9 cellular contexts compared by ENCODE assay signal in genomic region chr7:129958643-129959479, GRCh38. TPM values are rescaled to one million over a fixed set of nuclear protein-coding genes. Genes with fewer than 3 reads are reported as not detected.
A peak's percentile ranks its signal among the peaks of the same experiment; 100 is the strongest.
DNase-seq lines count a peak whose midpoint lies in the region; ATAC-seq, FAIRE-seq and TF ChIP-seq lines count a peak whose summit lies in the region.
"Had no signal": no experiment of that assay in that cellular context is flagged by ENCODE, and none has a peak within 500 bp of the region (broad histone marks: within the 10 kb centered on the region; RNA-seq: fewer than 3 reads in every experiment).

No MANE protein-coding gene starts in this region.

- H4K91ac ChIP-seq in neuronal stem cell (ENCODE audit: low read depth, low read length, poor library complexity): no peak overlapping the region

- no peaks in the 10 kb centered on the region for H3K9me3 Mint-ChIP-seq in activated CD4-positive, alpha-beta T cell treated with anti-CD3 and anti-CD28 coated beads, Interleukin-2, amount 10 ng/mL, durations not matched to agents 24 days and 14 days

- H3K27ac Mint-ChIP-seq in activated CD4-positive, alpha-beta T cell treated with anti-CD3 and anti-CD28 coated beads, Interleukin-2, amount 10 ng/mL, durations not matched to agents 24 days and 14 days: no peak overlapping the region

- no peaks in the 10 kb centered on the region for H3K36me3 ChIP-seq in PC-3 (ENCODE audit: low read depth, low read length)
- H3K36me3 ChIP-seq in neuronal stem cell (replicated peaks in 1 of 2; ENCODE audit: control insufficient read depth in 2 of 2, insufficient read depth in 2 of 2, low read length in 2 of 2): no peaks in the 10 kb centered on the region
- H3K36me3 ChIP-seq: spleen had no signal

- H3K27me3 ChIP-seq in PC-3 (ENCODE audit: low read length) (no peaks in the 10 kb centered on the region), neuronal stem cell (ENCODE audit: control insufficient read depth in 3 of 3, insufficient read depth in 3 of 3, low read depth in 1 of 3, low read length in 3 of 3) (no peaks in the 10 kb centered on the region)
- H3K27me3 ChIP-seq: spleen had no signal

- FAIRE-seq in GM12892 (lab: Jason Lieb, UNC): no peak

- no peak for TF ChIP-seq CTCF in PC-3 (conservative IDR thresholded peaks at IDR 0.05; ENCODE audit: low read depth, low read length)

- peaks cover 6% of the 10 kb centered on the region for H3K27me3 Mint-ChIP-seq in activated CD4-positive, alpha-beta T cell treated with anti-CD3 and anti-CD28 coated beads, Interleukin-2, amount 10 ng/mL, durations not matched to agents 24 days and 14 days

- H3K4me1 Mint-ChIP-seq in activated CD4-positive, alpha-beta T cell treated with anti-CD3 and anti-CD28 coated beads, Interleukin-2, amount 10 ng/mL, durations not matched to agents 24 days and 14 days: no peaks in the 10 kb centered on the region

- H2BK120ac ChIP-seq in neuronal stem cell (ENCODE audit: low read depth, low read length): no peak overlapping the region

- H3K9me3 ChIP-seq in PC-3 (ENCODE audit: low read length) (no peaks in the 10 kb centered on the region), neuronal stem cell (replicated peaks in 1 of 2; ENCODE audit: control insufficient read depth in 2 of 2, insufficient read depth in 1 of 2, low read depth in 1 of 2, low read length in 2 of 2) (no peaks in the 10 kb centered on the region)
- H3K9me3 ChIP-seq: spleen had no signal

- H3K18ac ChIP-seq in neuronal stem cell (ENCODE audit: low read length): no peak overlapping the region

- CTCF ChIA-PET in PC-3 (lab: Charles Lee): interaction anchor here (0.7 to 1.6 kb wide), 3 partner anchors 10 to 128 kb away, joined by 4 to 10 read pairs (median 8); no protein-coding TSS in a partner anchor

- no peak overlapping the region for H3K4me3 Mint-ChIP-seq in activated CD4-positive, alpha-beta T cell treated with anti-CD3 and anti-CD28 coated beads, Interleukin-2, amount 10 ng/mL, durations not matched to agents 24 days and 14 days

- WGBS in neuronal stem cell (ENCODE audit: extremely low coverage in 2 of 2, insufficient read length in 2 of 2, insufficient replicate concordance in 1 of 2), 2 donors: no CpG with 5 or more reads among the region's 9 CpGs

- ATAC-seq in PC-3: peak; percentile 99
- ATAC-seq in esophagus mucosa: peak; percentile 94

- H3K4me3 ChIP-seq in PC-3 (ENCODE audit: low read length) (peak overlapping the region; percentile 10; the same call in 1 of the 2 replicates), neuronal stem cell (ENCODE audit: low read length in 2 of 2) (no peak overlapping the region)
- H3K4me3 ChIP-seq: spleen had no signal

- H3K4ac ChIP-seq in neuronal stem cell (ENCODE audit: low read length): no peak overlapping the region

- intact Hi-C loops in PC-3 (cut with micrococcal nuclease): loop anchor here (2.0 to 10.0 kb wide), 2 partner anchors 50 to 294 kb away; no protein-coding TSS in a partner anchor
- intact Hi-C loops in activated CD4-positive, alpha-beta T cell treated with anti-CD3 and anti-CD28 coated beads, Interleukin-2, amount 10 ng/mL, durations not matched to agents 24 days and 14 days (cut with micrococcal nuclease): no loop called here

- no peaks in the 10 kb centered on the region for H3K79me1 ChIP-seq in neuronal stem cell (ENCODE audit: low read depth, low read length)

- no peak overlapping the region for H2BK12ac ChIP-seq in neuronal stem cell (ENCODE audit: low read length)

- TSS peak; percentile 89 for BruUV-seq in PC-3 (replicated peaks; lab: Mats Ljungman, UMichigan)

- no peaks in the 10 kb centered on the region for H3K9me2 ChIP-seq in PC-3 (replicated peaks; ENCODE audit: low read length)

- POLR2A ChIA-PET in PC-3 (lab: Charles Lee; ENCODE audit: unreplicated experiment): interaction anchor here (0.5 to 1.0 kb wide), 6 partner anchors 10 to 56 kb away, joined by 3 to 7 read pairs (median 4); no protein-coding TSS in a partner anchor

- H3F3A ChIP-seq in PC-3 (ENCODE audit: low read length, unreplicated experiment): peaks cover 9% of the 10 kb centered on the region

- no peak for TF ChIP-seq POLR2A in GM12892 (IDR thresholded peaks at IDR 0.05; ENCODE audit: low read depth, low read length)

- H3K14ac ChIP-seq in neuronal stem cell (ENCODE audit: low read length): no peak overlapping the region

- peak overlapping the region; percentile 87 for H3K27ac ChIP-seq in PC-3 (ENCODE audit: low read length)
- H3K27ac ChIP-seq in neuronal stem cell (replicated peaks; ENCODE audit: low read length): no peak overlapping the region
- H3K27ac ChIP-seq: spleen had no signal

- H4K20me1 ChIP-seq in PC-3 (ENCODE audit: low read length): no peaks in the 10 kb centered on the region

- no peak overlapping the region for H2BK5ac ChIP-seq in neuronal stem cell (ENCODE audit: low read length)

- H2AK5ac ChIP-seq in neuronal stem cell (ENCODE audit: low read depth, low read length): no peak overlapping the region

- no peak overlapping the region for H3K23ac ChIP-seq in neuronal stem cell (ENCODE audit: low read depth, low read length, poor library complexity)

- H3K4me1 ChIP-seq in PC-3 (ENCODE audit: insufficient read depth, low read length): peaks cover 28% of the 10 kb centered on the region
- H3K4me1 ChIP-seq in neuronal stem cell (ENCODE audit: control insufficient read depth in 2 of 2, insufficient read depth in 1 of 2, low read depth in 1 of 2, low read length in 2 of 2): peaks cover 0 to 9% of the 10 kb centered on the region in 2 donors

- H4K8ac ChIP-seq in neuronal stem cell (ENCODE audit: low read depth, low read length): no peak overlapping the region

- no peak overlapping the region for H2BK15ac ChIP-seq in neuronal stem cell (ENCODE audit: low read length)

- H3K9ac ChIP-seq in PC-3 (ENCODE audit: low read length): peak overlapping the region; percentile 43
- H3K9ac ChIP-seq in neuronal stem cell (ENCODE audit: low read depth, low read length, poor library complexity): no peak overlapping the region

- H2AFZ ChIP-seq in PC-3 (ENCODE audit: low read length): peak overlapping the region; percentile 65
- peak overlapping the region; percentile 79 for H2AFZ ChIP-seq in neuronal stem cell (ENCODE audit: low read length)

- DNase-seq in Daoy (ENCODE audit: low read depth) (peak; percentile 98), PC-3 (peak; percentile 90), neuronal stem cell (ENCODE audit: low spot score) (no peak), epidermal melanocyte (ENCODE audit: insufficient read length, low spot score) (no peak), GM12892 (ENCODE audit: insufficient read length) (no peak)
- no peak for DNase-seq in activated naive CD4-positive, alpha-beta T cell treated with Interleukin-2 at 50 U/mL for 16 hours
- no peak for DNase-seq in activated CD4-positive, alpha-beta T cell treated with anti-CD3 and anti-CD28 coated beads, Interleukin-2, amount 10 ng/mL, durations not matched to agents 24 days and 14 days
- DNase-seq: spleen had no signal

- H3K79me2 ChIP-seq in PC-3 (ENCODE audit: low read length): no peaks in the 10 kb centered on the region

- H3K36me3 Mint-ChIP-seq in activated CD4-positive, alpha-beta T cell treated with anti-CD3 and anti-CD28 coated beads, Interleukin-2, amount 10 ng/mL, durations not matched to agents 24 days and 14 days (ENCODE audit: low read depth): no peaks in the 10 kb centered on the region

- H3K4me2 ChIP-seq in PC-3 (ENCODE audit: low read length): peak overlapping the region; percentile 57
- no peak overlapping the region for H3K4me2 ChIP-seq in neuronal stem cell (ENCODE audit: insufficient read depth, low read length, poor library complexity, severe bottlenecking)

RNA-seq across cellular contexts. Expression of gene UBE2H, which starts 6.1 kb away (rescaled TPM):
- total RNA-seq in Daoy (2014; rRNA removed; shearing (Covaris generic)): 39.1 and 62.4 TPM in 2 replicates
- total RNA-seq in PC-3 (2014; rRNA removed) (62.5 and 102 TPM in 2 replicates), esophagus mucosa (98.3 TPM)
- 114 TPM for polyA plus RNA-seq in neuronal stem cell (2013, experiment 1 of 2)
- 116 TPM for polyA plus RNA-seq in neuronal stem cell (2013, experiment 2 of 2)
- 29.5 TPM for polyA plus RNA-seq in GM12892 (2012; ENCODE audit: missing spikeins)
- total RNA-seq in activated CD4-positive, alpha-beta T cell treated with anti-CD3 and anti-CD28 coated beads, Interleukin-2, amount 10 ng/mL, durations not matched to agents 24 days and 14 days: 21.7 and 24.2 TPM in 2 replicates

Comparison
In these comparisons a context has a peak if more than half of its experiments do, and no peak if none do; other contexts are left out.
1. DNase-seq: peak in Daoy (single experiment) and PC-3 (single experiment); none in neuronal stem cell (single experiment), epidermal melanocyte (single experiment), GM12892 (single experiment), activated naive CD4-positive, alpha-beta T cell treated with Interleukin-2 at 50 U/mL for 16 hours (single experiment) and activated CD4-positive, alpha-beta T cell treated with anti-CD3 and anti-CD28 coated beads, Interleukin-2, amount 10 ng/mL, durations not matched to agents 24 days and 14 days (single experiment).